In the genomic region with DNA sequence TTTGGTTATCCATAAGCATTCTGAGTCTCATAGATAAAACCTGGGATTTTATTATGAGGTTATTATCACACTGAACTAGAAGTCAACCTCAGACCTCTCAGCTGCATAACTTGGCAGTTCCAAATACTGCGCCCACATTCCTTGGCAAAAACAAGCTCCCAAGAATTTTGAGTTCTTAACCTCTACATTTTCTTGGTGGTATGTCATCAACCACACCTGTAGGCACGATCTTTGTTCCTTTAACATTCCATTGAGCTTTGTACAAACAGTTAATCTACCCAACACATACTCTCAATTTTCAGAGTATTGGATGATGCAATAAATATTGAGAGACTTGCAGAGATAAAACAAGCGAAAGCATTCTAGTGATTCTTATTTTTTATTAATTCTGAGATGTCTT, we compare ENCODE assay signal across 1 cellular context.
TF ChIP-seq lines count a peak whose summit lies in the region.

No MANE protein-coding gene starts in this region.

TF ChIP-seq in WTC11, 78 proteins besides CTCF, POLR2A, EP300 and RAD21 (continued from another document):
- TF ChIP-seq ERG (CRISPR knock-in tag; IDR thresholded peaks at IDR 0.05) (no peak), FOXJ3 (CRISPR knock-in tag; IDR thresholded peaks at IDR 0.05; ENCODE audit: borderline replicate concordance) (no peak), RORB (CRISPR knock-in tag; IDR thresholded peaks at IDR 0.05) (no peak)
- TF ChIP-seq, protein P1, sequence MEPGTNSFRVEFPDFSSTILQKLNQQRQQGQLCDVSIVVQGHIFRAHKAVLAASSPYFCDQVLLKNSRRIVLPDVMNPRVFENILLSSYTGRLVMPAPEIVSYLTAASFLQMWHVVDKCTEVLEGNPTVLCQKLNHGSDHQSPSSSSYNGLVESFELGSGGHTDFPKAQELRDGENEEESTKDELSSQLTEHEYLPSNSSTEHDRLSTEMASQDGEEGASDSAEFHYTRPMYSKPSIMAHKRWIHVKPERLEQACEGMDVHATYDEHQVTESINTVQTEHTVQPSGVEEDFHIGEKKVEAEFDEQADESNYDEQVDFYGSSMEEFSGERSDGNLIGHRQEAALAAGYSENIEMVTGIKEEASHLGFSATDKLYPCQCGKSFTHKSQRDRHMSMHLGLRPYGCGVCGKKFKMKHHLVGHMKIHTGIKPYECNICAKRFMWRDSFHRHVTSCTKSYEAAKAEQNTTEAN (CRISPR knock-in tag; IDR thresholded peaks at IDR 0.05): no peak
